8 cellular contexts compared by ENCODE assay signal in the genomic region with DNA sequence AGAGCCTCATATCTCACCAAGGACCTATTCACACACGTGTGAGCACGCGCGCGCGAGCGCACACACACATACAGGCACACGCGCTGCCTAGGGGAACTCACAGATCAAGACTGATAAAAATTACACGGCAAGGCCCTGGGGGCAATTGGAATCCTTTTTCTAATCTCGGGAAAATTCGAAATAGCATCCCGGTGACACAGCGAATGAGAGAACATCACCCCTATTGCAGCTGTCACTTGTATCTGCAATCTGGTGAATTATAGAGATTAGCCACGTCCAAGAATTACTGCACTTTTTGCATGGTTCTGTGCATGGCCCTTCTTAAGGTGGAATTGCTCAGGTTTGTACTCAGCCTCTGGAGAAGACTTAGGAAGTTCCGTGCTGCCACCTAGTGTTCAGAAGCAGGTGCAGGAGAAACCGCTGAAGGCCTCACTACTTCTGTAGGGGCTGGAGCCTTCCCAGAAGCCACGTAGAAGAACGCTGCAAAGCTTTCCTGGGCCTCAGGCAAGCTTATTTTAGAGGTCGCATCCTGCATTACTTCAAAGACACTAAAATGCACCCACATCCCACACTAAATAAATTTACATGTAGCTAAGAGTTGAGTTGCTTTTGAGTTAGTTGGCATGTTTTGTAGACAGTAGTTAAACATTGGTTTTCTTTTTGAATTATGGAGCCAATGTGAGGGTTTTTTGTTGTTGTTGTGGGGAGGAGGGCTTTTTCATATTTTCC.
DNase-seq lines count a peak whose midpoint lies in the region; ATAC-seq and TF ChIP-seq lines count a peak whose summit lies in the region.

No MANE protein-coding gene starts in this region.

- no peaks in the 10 kb centered on the region for H4K20me1 ChIP-seq in OCI-LY3 (ENCODE audit: insufficient read depth, low read length)

- no peak overlapping the region for H3K4me3 ChIP-seq in OCI-LY3 (ENCODE audit: low read length)
- H3K4me3 ChIP-seq in fibroblast of villous mesenchyme (ENCODE audit: low read depth, low read length), result no peak overlapping the region
- H3K4me3 ChIP-seq in transverse colon, result no peak overlapping the region

- intact Hi-C loops in transverse colon (cut with DNase I; ENCODE audit: low total_unique reads), result no loop called here

- no peak overlapping the region; the same call in 1 of the 2 replicates for H2AFZ ChIP-seq in OCI-LY3 (ENCODE audit: low read depth, low read length)

- 65 to 77% methylated on average over 10 to 20 of the region's 20 CpGs for WGBS in transverse colon (ENCODE audit: low coverage in 1 of 2), 2 donors

- ATAC-seq in GM21619 (IDR thresholded peaks at IDR 0.05; ENCODE audit: unreplicated experiment), result peak; percentile 75

- H3K9ac ChIP-seq in OCI-LY3 (ENCODE audit: low read length), result no peak overlapping the region

- DNase-seq in DMS 273 treated with DMSO at 0.1 percent for 48 hours (lab: John Stamatoyannopoulos, UW) (peak; percentile 74), KG1 (lab: John Stamatoyannopoulos, UW) (peak; percentile 32), fibroblast of villous mesenchyme (ENCODE audit: low read depth) (peak; percentile 91), non-pigmented ciliary epithelial cell (ENCODE audit: low read depth) (peak; percentile 89), transverse colon (peak; percentile 71)
- peak; percentile 49 to 59 for DNase-seq in activated T-cell treated with anti-CD3 and anti-CD28 coated beads, Interleukin-2, amount 50 U/mL, for 48 hours

- no peaks in the 10 kb centered on the region for H3K79me2 ChIP-seq in OCI-LY3 (ENCODE audit: low read length)

- TF ChIP-seq CTCF in OCI-LY3 (IDR thresholded peaks at IDR 0.05; ENCODE audit: low read depth, low read length), result peak; percentile 95
- peak; percentile 97 for TF ChIP-seq CTCF in fibroblast of villous mesenchyme (IDR thresholded peaks at IDR 0.05; ENCODE audit: insufficient read depth, low read depth, low read length)
- peak; percentile 50 to 74 (median 67) for TF ChIP-seq CTCF in transverse colon (IDR thresholded peaks at IDR 0.05)

- no peak for TF ChIP-seq POLR2A in transverse colon (IDR thresholded peaks at IDR 0.05)

- no peak overlapping the region for H3K4me2 ChIP-seq in OCI-LY3 (ENCODE audit: low read length)

- H3K27ac ChIP-seq in OCI-LY3 (ENCODE audit: low read length) (no peak overlapping the region), transverse colon (no peak overlapping the region)

- in situ Hi-C loops in transverse colon (cut with MboI; ENCODE audit: low pct_ligation_motif_present in 1 of 4, low pct_unique_long_range_greater_than_20kb in 1 of 4, low sequenced_read_pairs in 3 of 4), result no loop called here

- H3K9me3 ChIP-seq in OCI-LY3 (ENCODE audit: insufficient read depth, low read length) (no peaks in the 10 kb centered on the region), transverse colon (no peaks in the 10 kb centered on the region)

- H3K4me1 ChIP-seq in OCI-LY3 (ENCODE audit: low read length) (peaks cover 6% of the 10 kb centered on the region), transverse colon (no peaks in the 10 kb centered on the region)

- TF ChIP-seq EP300 in transverse colon (IDR thresholded peaks at IDR 0.05; ENCODE audit: low read depth), result no peak

- H3K27me3 ChIP-seq in OCI-LY3 (ENCODE audit: low read depth, low read length) (peaks cover 8% of the 10 kb centered on the region; the same call in 1 of the 2 replicates), transverse colon (no peaks in the 10 kb centered on the region)

- H3K36me3 ChIP-seq in OCI-LY3 (replicated peaks; ENCODE audit: low read depth, low read length), result no peaks in the 10 kb centered on the region
- H3K36me3 ChIP-seq in transverse colon, result no peaks in the 10 kb centered on the region

Comparison
In these comparisons a context has a peak if more than half of its experiments do, and no peak if none do; other contexts are left out.
1. DNase-seq: peak in every context shown above with its lines; median percentile 91 in fibroblast of villous mesenchyme; 89 in non-pigmented ciliary epithelial cell; 74 in DMS 273 treated with DMSO at 0.1 percent for 48 hours; 71 in transverse colon; 54 in activated T-cell treated with anti-CD3 and anti-CD28 coated beads, Interleukin-2, amount 50 U/mL, for 48 hours; 32 in KG1.